Comparison of ENCODE assay signal across 18 cellular contexts in the genomic region with DNA sequence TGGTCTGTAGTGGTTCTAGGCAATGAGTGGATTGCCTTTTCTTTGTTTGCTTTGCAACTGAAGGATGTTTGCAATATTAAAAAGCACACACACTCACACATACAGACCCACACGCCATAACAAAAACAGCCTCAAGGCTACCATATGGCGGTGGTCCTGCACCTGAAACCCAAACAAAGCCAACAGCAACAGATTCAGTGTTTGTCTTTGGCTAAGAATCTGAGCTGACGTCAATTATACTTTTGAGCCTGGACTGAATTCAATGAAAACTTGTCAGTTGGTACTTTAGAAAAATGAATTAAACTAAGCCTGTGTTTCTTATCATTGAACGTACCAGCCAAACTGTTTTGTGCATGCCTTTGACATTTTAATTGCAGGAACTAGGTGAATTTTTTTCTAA.
DNase-seq lines count a peak whose midpoint lies in the region; ATAC-seq, FAIRE-seq and TF ChIP-seq lines count a peak whose summit lies in the region.
"Had no signal": no experiment of that assay in that cellular context is flagged by ENCODE, and none has a peak within 500 bp of the region (broad histone marks: within the 10 kb centered on the region; RNA-seq: fewer than 3 reads in every experiment).

No MANE protein-coding gene starts in this region.

- BruUV-seq in Calu3 (replicated peaks; lab: Mats Ljungman, UMichigan) = no TSS peak

- TF ChIP-seq CTCF in A549 (IDR thresholded peaks at IDR 0.05) (no peak), Calu3 (IDR thresholded peaks at IDR 0.05; ENCODE audit: unreplicated experiment) (no peak), hepatocyte (IDR thresholded peaks at IDR 0.05; ENCODE audit: poor library complexity) (no peak), natural killer cell (IDR thresholded peaks at IDR 0.05) (no peak)

- no peak overlapping the region for H3K27ac Mint-ChIP-seq in Calu3 (ENCODE audit: unreplicated experiment)
- H3K27ac Mint-ChIP-seq in natural killer cell = no peak overlapping the region
- H3K27ac Mint-ChIP-seq: progenitor cell of endocrine pancreas had no signal

- CTCF ChIA-PET in A549 (lab: Yijun Ruan, JAX) = no interaction called here
- CTCF ChIA-PET in Calu3 (lab: Charles Lee) = no interaction called here

- no peaks in the 10 kb centered on the region for H3K9me3 Mint-ChIP-seq in Calu3 (ENCODE audit: low read depth, unreplicated experiment)
- no peaks in the 10 kb centered on the region for H3K9me3 Mint-ChIP-seq in natural killer cell

- DNase-seq in A549 (ENCODE audit: low read depth in 1 of 2, low spot score in 1 of 2) = peak in 1 of 2 experiments; percentile 61
- DNase-seq in NCI-H128 (lab: John Stamatoyannopoulos, UW; ENCODE audit: unreplicated experiment) = peak; percentile 48
- DNase-seq in NCI-H345 (lab: John Stamatoyannopoulos, UW) = peak; percentile 96
- peak; percentile 71 for DNase-seq in astrocyte of the hippocampus (ENCODE audit: low read depth, low spot score)
- DNase-seq in Calu3 = no peak
- DNase-seq in hepatocyte (ENCODE audit: low spot score) = no peak
- no peak for DNase-seq in natural killer cell
- DNase-seq: ACHN; activated CD4-positive, CD25-positive, alpha-beta regulatory T cell treated with anti-CD3 and anti-CD28 coated beads, Interleukin-2, amount 50 U/mL, for 72 hours; activated gamma-delta T cell treated with Interleukin-2 at 50 U/mL for 16 hours; hypothalamus; Karpas-422; left cardiac atrium; T-helper 2 cell had no signal

- H3K4me1 Mint-ChIP-seq in Calu3 (ENCODE audit: low read depth, unreplicated experiment) (peaks cover 8% of the 10 kb centered on the region), natural killer cell (no peaks in the 10 kb centered on the region)

- TF ChIP-seq POLR2A in A549 (IDR thresholded peaks at IDR 0.05; ENCODE audit: low read length) = no peak

- no peak for FAIRE-seq in A549 (lab: Jason Lieb, UNC)

- no peak overlapping the region for H2AFZ ChIP-seq in hepatocyte

- no peak overlapping the region for H3K4me3 ChIP-seq in A549
- no peak overlapping the region for H3K4me3 ChIP-seq in hepatocyte
- H3K4me3 ChIP-seq: breast epithelium had no signal

- H3K79me2 ChIP-seq in hepatocyte = no peaks in the 10 kb centered on the region

- H3K4me3 Mint-ChIP-seq in Calu3 (ENCODE audit: low read depth, unreplicated experiment) (no peak overlapping the region), natural killer cell (no peak overlapping the region)

- H3K9me2 ChIP-seq in hepatocyte (replicated peaks; ENCODE audit: insufficient read depth) = no peaks in the 10 kb centered on the region

- no peak for TF ChIP-seq RAD21 in A549 (conservative IDR thresholded peaks at IDR 0.05 in 1 of 2, IDR thresholded peaks at IDR 0.05 in 1 of 2)

- ATAC-seq in A549 (no peak; a peak in 1 of 6 replicates), natural killer cell (no peak), GM18858 (IDR thresholded peaks at IDR 0.05; ENCODE audit: unreplicated experiment) (no peak)
- ATAC-seq: left cardiac atrium had no signal

- no peak overlapping the region for H3K4me2 ChIP-seq in A549
- no peak overlapping the region for H3K4me2 ChIP-seq in hepatocyte

- intact Hi-C loops in Calu3 (cut with micrococcal nuclease; ENCODE audit: unreplicated experiment) = no loop called here
- intact Hi-C loops in natural killer cell (cut with micrococcal nuclease) = no loop called here

- H3K36me3 ChIP-seq in hepatocyte (replicated peaks; ENCODE audit: insufficient read depth, low read depth) = no peaks in the 10 kb centered on the region
- H3K36me3 ChIP-seq: breast epithelium had no signal

- no peaks in the 10 kb centered on the region for H4K20me1 ChIP-seq in hepatocyte (ENCODE audit: insufficient read depth, poor library complexity, severe bottlenecking)

- peak in 1 of 2 experiments; percentile 19; a peak in 1 of 5 replicates for TF ChIP-seq EP300 in A549 (IDR thresholded peaks at IDR 0.05)

- H3K27ac ChIP-seq in A549 (no peak overlapping the region), hepatocyte (no peak overlapping the region)
- H3K27ac ChIP-seq: breast epithelium, RWPE1 had no signal

- 25% methylated on average over 4 of the region's 4 CpGs for WGBS in A549 (ENCODE audit: missing lambda C conversion rate)
- 47% methylated on average over 4 of the region's 4 CpGs for WGBS in hepatocyte (ENCODE audit: low lambda C conversion rate, missing lambda C conversion rate)

- POLR2A ChIA-PET in A549 (lab: Yijun Ruan, JAX) = no interaction called here

- H3K27me3 ChIP-seq in hepatocyte = no peaks in the 10 kb centered on the region
- H3K27me3 ChIP-seq: breast epithelium had no signal

- H3K36me3 Mint-ChIP-seq in Calu3 (ENCODE audit: insufficient read depth, unreplicated experiment) (no peaks in the 10 kb centered on the region), natural killer cell (no peaks in the 10 kb centered on the region)

- H3K27me3 Mint-ChIP-seq in Calu3 (ENCODE audit: unreplicated experiment) = no peaks in the 10 kb centered on the region
- H3K27me3 Mint-ChIP-seq in natural killer cell (ENCODE audit: low read depth in 2 of 2) = peaks cover 0 to 6% of the 10 kb centered on the region in 2 donors
- H3K27me3 Mint-ChIP-seq: progenitor cell of endocrine pancreas had no signal

- H3K9me3 ChIP-seq in A549 = no peaks in the 10 kb centered on the region
- no peaks in the 10 kb centered on the region for H3K9me3 ChIP-seq in hepatocyte (ENCODE audit: low read depth)
- H3K9me3 ChIP-seq: breast epithelium had no signal

- H3K4me1 ChIP-seq in A549 = no peaks in the 10 kb centered on the region
- no peaks in the 10 kb centered on the region for H3K4me1 ChIP-seq in hepatocyte (ENCODE audit: insufficient read depth)
- H3K4me1 ChIP-seq: breast epithelium had no signal

TF ChIP-seq in A549, 52 proteins besides CTCF, POLR2A, EP300 and RAD21:
- TF ChIP-seq FOXS1 (CRISPR knock-in tag; IDR thresholded peaks at IDR 0.05) = no peak
- peak; percentile 75 for TF ChIP-seq GATA3 (IDR thresholded peaks at IDR 0.05; ENCODE audit: borderline replicate concordance)
- no peak for TF ChIP-seq RCOR1 (IDR thresholded peaks at IDR 0.05; ENCODE audit: low read depth, low read length)
- no peak for TF ChIP-seq FOSL2 (IDR thresholded peaks at IDR 0.05)
- TF ChIP-seq FOSL2 (CRISPR knock-in tag; IDR thresholded peaks at IDR 0.05) = no peak
- TF ChIP-seq, protein P1, sequence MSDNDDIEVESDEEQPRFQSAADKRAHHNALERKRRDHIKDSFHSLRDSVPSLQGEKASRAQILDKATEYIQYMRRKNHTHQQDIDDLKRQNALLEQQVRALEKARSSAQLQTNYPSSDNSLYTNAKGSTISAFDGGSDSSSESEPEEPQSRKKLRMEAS (IDR thresholded peaks at IDR 0.05) = 0 out of 2 replicates have a peak, but pooled peaks have one; percentile 22
- TF ChIP-seq, protein P2, sequence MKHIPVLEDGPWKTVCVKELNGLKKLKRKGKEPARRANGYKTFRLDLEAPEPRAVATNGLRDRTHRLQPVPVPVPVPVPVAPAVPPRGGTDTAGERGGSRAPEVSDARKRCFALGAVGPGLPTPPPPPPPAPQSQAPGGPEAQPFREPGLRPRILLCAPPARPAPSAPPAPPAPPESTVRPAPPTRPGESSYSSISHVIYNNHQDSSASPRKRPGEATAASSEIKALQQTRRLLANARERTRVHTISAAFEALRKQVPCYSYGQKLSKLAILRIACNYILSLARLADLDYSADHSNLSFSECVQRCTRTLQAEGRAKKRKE (CRISPR knock-in tag; IDR thresholded peaks at IDR 0.05; ENCODE audit: low read depth) = no peak
- TF ChIP-seq PHF8 (IDR thresholded peaks at IDR 0.05; ENCODE audit: borderline replicate concordance, low read depth) = no peak
- no peak for TF ChIP-seq NPAS2 (CRISPR knock-in tag; IDR thresholded peaks at IDR 0.05; ENCODE audit: borderline replicate concordance)
- TF ChIP-seq, protein P3, sequence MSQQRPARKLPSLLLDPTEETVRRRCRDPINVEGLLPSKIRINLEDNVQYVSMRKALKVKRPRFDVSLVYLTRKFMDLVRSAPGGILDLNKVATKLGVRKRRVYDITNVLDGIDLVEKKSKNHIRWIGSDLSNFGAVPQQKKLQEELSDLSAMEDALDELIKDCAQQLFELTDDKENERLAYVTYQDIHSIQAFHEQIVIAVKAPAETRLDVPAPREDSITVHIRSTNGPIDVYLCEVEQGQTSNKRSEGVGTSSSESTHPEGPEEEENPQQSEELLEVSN (IDR thresholded peaks at IDR 0.05; ENCODE audit: borderline replicate concordance, low read depth) = no peak

Comparison
In these comparisons a context has a peak if more than half of its experiments do, and no peak if none do; other contexts are left out.
1. DNase-seq: peak in NCI-H128 (single experiment), NCI-H345 (single experiment) and astrocyte of the hippocampus (single experiment); none in Calu3 (single experiment), hepatocyte (single experiment) and natural killer cell (single experiment).